In the genomic region with DNA sequence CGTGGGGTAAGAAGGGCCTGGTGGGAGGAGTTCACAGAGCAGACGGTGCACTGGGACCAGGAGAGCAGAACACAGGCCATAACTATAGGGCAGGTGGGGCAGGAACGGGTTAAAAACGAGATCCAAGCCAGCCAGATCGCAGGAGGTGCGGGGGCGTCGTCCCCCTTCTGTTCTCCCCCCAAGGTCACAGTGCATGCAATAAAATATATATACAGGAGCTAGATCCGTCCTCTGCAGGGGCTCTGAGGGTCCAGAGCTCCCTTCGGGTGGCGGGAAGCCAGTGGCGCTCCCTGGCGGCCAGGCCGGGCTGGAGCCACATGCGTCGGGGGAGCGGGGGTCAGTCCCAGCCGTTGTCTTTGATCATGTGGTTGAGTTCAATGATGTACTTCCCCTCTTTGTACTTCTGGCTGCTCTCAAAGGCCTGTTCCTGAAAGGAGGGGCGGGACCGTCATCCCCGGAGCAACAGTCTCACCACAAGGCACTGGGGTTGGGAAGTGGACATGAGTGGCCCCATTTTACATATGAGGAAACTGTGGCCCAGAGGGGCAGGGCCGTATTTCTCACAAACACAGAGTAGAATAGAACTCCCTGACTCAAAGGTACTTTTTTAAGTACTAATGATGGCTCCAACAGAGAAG, we compare ENCODE assay signal across 2 cellular contexts.
TF ChIP-seq lines count a peak whose summit lies in the region.

No MANE protein-coding gene starts in this region.

TF ChIP-seq in HEK293, 187 proteins besides CTCF, POLR2A, EP300 and RAD21 (continued from another document and continues in another):
- TF ChIP-seq, protein P1, sequence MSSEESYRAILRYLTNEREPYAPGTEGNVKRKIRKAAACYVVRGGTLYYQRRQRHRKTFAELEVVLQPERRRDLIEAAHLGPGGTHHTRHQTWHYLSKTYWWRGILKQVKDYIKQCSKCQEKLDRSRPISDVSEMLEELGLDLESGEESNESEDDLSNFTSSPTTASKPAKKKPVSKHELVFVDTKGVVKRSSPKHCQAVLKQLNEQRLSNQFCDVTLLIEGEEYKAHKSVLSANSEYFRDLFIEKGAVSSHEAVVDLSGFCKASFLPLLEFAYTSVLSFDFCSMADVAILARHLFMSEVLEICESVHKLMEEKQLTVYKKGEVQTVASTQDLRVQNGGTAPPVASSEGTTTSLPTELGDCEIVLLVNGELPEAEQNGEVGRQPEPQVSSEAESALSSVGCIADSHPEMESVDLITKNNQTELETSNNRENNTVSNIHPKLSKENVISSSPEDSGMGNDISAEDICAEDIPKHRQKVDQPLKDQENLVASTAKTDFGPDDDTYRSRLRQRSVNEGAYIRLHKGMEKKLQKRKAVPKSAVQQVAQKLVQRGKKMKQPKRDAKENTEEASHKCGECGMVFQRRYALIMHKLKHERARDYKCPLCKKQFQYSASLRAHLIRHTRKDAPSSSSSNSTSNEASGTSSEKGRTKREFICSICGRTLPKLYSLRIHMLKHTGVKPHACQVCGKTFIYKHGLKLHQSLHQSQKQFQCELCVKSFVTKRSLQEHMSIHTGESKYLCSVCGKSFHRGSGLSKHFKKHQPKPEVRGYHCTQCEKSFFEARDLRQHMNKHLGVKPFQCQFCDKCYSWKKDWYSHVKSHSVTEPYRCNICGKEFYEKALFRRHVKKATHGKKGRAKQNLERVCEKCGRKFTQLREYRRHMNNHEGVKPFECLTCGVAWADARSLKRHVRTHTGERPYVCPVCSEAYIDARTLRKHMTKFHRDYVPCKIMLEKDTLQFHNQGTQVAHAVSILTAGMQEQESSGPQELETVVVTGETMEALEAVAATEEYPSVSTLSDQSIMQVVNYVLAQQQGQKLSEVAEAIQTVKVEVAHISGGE (tag by site-specific recombination; conservative IDR thresholded peaks at IDR 0.05; ENCODE audit: low read depth): no peak; the same call in none of the 2 replicates
- TF ChIP-seq ZNF600 (tag by site-specific recombination; IDR thresholded peaks at IDR 0.05): peak; percentile 73
- TF ChIP-seq WT1 (tag by site-specific recombination; IDR thresholded peaks at IDR 0.05): peak; percentile 15; the same call in 1 of the 2 replicates
- TF ChIP-seq KLF9 (tag by site-specific recombination; IDR thresholded peaks at IDR 0.05; ENCODE audit: low read depth): peak; percentile 46; the same call in 1 of the 2 replicates
- TF ChIP-seq, protein P2, sequence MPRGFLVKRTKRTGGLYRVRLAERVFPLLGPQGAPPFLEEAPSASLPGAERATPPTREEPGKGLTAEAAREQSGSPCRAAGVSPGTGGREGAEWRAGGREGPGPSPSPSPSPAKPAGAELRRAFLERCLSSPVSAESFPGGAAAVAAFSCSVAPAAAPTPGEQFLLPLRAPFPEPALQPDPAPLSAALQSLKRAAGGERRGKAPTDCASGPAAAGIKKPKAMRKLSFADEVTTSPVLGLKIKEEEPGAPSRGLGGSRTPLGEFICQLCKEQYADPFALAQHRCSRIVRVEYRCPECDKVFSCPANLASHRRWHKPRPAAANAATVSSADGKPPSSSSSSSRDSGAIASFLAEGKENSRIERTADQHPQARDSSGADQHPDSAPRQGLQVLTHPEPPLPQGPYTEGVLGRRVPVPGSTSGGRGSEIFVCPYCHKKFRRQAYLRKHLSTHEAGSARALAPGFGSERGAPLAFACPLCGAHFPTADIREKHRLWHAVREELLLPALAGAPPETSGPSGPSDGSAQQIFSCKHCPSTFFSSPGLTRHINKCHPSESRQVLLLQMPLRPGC (tag by site-specific recombination; IDR thresholded peaks at IDR 0.05): peak; percentile 32; the same call in 1 of the 2 replicates
- TF ChIP-seq, protein P3, sequence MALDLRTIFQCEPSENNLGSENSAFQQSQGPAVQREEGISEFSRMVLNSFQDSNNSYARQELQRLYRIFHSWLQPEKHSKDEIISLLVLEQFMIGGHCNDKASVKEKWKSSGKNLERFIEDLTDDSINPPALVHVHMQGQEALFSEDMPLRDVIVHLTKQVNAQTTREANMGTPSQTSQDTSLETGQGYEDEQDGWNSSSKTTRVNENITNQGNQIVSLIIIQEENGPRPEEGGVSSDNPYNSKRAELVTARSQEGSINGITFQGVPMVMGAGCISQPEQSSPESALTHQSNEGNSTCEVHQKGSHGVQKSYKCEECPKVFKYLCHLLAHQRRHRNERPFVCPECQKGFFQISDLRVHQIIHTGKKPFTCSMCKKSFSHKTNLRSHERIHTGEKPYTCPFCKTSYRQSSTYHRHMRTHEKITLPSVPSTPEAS (tag by site-specific recombination; IDR thresholded peaks at IDR 0.05): no peak
- TF ChIP-seq ZNF426 (tag by site-specific recombination; IDR thresholded peaks at IDR 0.05): no peak
- TF ChIP-seq, protein P4, sequence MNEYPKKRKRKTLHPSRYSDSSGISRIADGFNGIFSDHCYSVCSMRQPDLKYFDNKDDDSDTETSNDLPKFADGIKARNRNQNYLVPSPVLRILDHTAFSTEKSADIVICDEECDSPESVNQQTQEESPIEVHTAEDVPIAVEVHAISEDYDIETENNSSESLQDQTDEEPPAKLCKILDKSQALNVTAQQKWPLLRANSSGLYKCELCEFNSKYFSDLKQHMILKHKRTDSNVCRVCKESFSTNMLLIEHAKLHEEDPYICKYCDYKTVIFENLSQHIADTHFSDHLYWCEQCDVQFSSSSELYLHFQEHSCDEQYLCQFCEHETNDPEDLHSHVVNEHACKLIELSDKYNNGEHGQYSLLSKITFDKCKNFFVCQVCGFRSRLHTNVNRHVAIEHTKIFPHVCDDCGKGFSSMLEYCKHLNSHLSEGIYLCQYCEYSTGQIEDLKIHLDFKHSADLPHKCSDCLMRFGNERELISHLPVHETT (tag by site-specific recombination; IDR thresholded peaks at IDR 0.05): 0 out of 2 replicates have a peak, but pooled peaks have one; percentile 17
- TF ChIP-seq ZEB2 (tag by site-specific recombination; IDR thresholded peaks at IDR 0.05): 0 out of 2 replicates have a peak, but pooled peaks have one; percentile 77
- peak; percentile 78; the same call in 1 of the 2 replicates for TF ChIP-seq ZFHX2 (tag by site-specific recombination; conservative IDR thresholded peaks at IDR 0.05)
- TF ChIP-seq ZNF561 (tag by site-specific recombination; IDR thresholded peaks at IDR 0.05; ENCODE audit: borderline replicate concordance): peak; percentile 19; the same call in 1 of the 2 replicates
- TF ChIP-seq ZNF335 (tag by site-specific recombination; conservative IDR thresholded peaks at IDR 0.05): peak; percentile 61
- TF ChIP-seq, protein P5, sequence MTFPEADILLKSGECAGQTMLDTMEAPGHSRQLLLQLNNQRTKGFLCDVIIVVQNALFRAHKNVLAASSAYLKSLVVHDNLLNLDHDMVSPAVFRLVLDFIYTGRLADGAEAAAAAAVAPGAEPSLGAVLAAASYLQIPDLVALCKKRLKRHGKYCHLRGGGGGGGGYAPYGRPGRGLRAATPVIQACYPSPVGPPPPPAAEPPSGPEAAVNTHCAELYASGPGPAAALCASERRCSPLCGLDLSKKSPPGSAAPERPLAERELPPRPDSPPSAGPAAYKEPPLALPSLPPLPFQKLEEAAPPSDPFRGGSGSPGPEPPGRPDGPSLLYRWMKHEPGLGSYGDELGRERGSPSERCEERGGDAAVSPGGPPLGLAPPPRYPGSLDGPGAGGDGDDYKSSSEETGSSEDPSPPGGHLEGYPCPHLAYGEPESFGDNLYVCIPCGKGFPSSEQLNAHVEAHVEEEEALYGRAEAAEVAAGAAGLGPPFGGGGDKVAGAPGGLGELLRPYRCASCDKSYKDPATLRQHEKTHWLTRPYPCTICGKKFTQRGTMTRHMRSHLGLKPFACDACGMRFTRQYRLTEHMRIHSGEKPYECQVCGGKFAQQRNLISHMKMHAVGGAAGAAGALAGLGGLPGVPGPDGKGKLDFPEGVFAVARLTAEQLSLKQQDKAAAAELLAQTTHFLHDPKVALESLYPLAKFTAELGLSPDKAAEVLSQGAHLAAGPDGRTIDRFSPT (tag by site-specific recombination; IDR thresholded peaks at IDR 0.05): 0 out of 2 replicates have a peak, but pooled peaks have one; percentile 3

TF ChIP-seq in K562, 482 proteins besides CTCF, POLR2A, EP300 and RAD21 (continued from another document and continues in another):
- TF ChIP-seq, protein P6, sequence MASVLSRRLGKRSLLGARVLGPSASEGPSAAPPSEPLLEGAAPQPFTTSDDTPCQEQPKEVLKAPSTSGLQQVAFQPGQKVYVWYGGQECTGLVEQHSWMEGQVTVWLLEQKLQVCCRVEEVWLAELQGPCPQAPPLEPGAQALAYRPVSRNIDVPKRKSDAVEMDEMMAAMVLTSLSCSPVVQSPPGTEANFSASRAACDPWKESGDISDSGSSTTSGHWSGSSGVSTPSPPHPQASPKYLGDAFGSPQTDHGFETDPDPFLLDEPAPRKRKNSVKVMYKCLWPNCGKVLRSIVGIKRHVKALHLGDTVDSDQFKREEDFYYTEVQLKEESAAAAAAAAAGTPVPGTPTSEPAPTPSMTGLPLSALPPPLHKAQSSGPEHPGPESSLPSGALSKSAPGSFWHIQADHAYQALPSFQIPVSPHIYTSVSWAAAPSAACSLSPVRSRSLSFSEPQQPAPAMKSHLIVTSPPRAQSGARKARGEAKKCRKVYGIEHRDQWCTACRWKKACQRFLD (CRISPR knock-in tag; IDR thresholded peaks at IDR 0.05): peak; percentile 89
- TF ChIP-seq, protein P7, sequence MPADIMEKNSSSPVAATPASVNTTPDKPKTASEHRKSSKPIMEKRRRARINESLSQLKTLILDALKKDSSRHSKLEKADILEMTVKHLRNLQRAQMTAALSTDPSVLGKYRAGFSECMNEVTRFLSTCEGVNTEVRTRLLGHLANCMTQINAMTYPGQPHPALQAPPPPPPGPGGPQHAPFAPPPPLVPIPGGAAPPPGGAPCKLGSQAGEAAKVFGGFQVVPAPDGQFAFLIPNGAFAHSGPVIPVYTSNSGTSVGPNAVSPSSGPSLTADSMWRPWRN (IDR thresholded peaks at IDR 0.05; ENCODE audit: low read depth): no peak
- TF ChIP-seq, protein P8, sequence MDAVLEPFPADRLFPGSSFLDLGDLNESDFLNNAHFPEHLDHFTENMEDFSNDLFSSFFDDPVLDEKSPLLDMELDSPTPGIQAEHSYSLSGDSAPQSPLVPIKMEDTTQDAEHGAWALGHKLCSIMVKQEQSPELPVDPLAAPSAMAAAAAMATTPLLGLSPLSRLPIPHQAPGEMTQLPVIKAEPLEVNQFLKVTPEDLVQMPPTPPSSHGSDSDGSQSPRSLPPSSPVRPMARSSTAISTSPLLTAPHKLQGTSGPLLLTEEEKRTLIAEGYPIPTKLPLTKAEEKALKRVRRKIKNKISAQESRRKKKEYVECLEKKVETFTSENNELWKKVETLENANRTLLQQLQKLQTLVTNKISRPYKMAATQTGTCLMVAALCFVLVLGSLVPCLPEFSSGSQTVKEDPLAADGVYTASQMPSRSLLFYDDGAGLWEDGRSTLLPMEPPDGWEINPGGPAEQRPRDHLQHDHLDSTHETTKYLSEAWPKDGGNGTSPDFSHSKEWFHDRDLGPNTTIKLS (IDR thresholded peaks at IDR 0.05; ENCODE audit: borderline replicate concordance, low read depth): peak; percentile 23; the same call in 1 of the 2 replicates
- TF ChIP-seq SAFB2 (IDR thresholded peaks at IDR 0.05; ENCODE audit: borderline replicate concordance, low read depth, low read length, severe bottlenecking): no peak
- peak; percentile 53; the same call in 1 of the 2 replicates for TF ChIP-seq NFIX (CRISPR knock-in tag; IDR thresholded peaks at IDR 0.05; ENCODE audit: low read depth)
- no peak for TF ChIP-seq CBX2 (IDR thresholded peaks at IDR 0.05; ENCODE audit: insufficient read depth, low read length, poor library complexity, severe bottlenecking)
- TF ChIP-seq TRIM24 (IDR thresholded peaks at IDR 0.05): 0 out of 4 replicates have a peak, but pooled peaks of 1 of the 2 experiments have one; percentile 34
- TF ChIP-seq ELF4 (CRISPR knock-in tag; IDR thresholded peaks at IDR 0.05): peak; percentile 61; the same call in 1 of the 2 replicates
- TF ChIP-seq ARHGAP35 (IDR thresholded peaks at IDR 0.05; ENCODE audit: partially characterized antibody): no peak
- TF ChIP-seq NFE2 (IDR thresholded peaks at IDR 0.05; ENCODE audit: low read depth): 0 out of 2 replicates have a peak, but pooled peaks have one; percentile 15
- peak; percentile 96 for TF ChIP-seq NR4A1 (CRISPR knock-in tag; IDR thresholded peaks at IDR 0.05)
- TF ChIP-seq NR4A1 (tag; IDR thresholded peaks at IDR 0.05): peak; percentile 97
- no peak for TF ChIP-seq ZNF224 (CRISPR knock-in tag; IDR thresholded peaks at IDR 0.05)
- TF ChIP-seq KLF1 (tag; IDR thresholded peaks at IDR 0.05): no peak
- TF ChIP-seq STAT5B (CRISPR knock-in tag; IDR thresholded peaks at IDR 0.05): peak; percentile 68
- TF ChIP-seq TSC22D4 (tag; IDR thresholded peaks at IDR 0.05): no peak
- no peak; the same call in 1 of the 2 replicates for TF ChIP-seq LCOR (CRISPR knock-in tag; IDR thresholded peaks at IDR 0.05)
- TF ChIP-seq, protein P9, sequence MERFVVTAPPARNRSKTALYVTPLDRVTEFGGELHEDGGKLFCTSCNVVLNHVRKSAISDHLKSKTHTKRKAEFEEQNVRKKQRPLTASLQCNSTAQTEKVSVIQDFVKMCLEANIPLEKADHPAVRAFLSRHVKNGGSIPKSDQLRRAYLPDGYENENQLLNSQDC (CRISPR knock-in tag; IDR thresholded peaks at IDR 0.05): no peak
- TF ChIP-seq CBX5 (IDR thresholded peaks at IDR 0.05; ENCODE audit: borderline replicate concordance, low read depth): 0 out of 2 replicates have a peak, but pooled peaks have one; percentile 40
- TF ChIP-seq ZNF217 (CRISPR knock-in tag; IDR thresholded peaks at IDR 0.05): no peak
- TF ChIP-seq GTF2F1 (IDR thresholded peaks at IDR 0.05; ENCODE audit: low read depth, low read length): no peak
- TF ChIP-seq TRIM28 (IDR thresholded peaks at IDR 0.05): no peak
- TF ChIP-seq IRF2 (CRISPR knock-in tag; IDR thresholded peaks at IDR 0.05): no peak
- TF ChIP-seq, protein P10, sequence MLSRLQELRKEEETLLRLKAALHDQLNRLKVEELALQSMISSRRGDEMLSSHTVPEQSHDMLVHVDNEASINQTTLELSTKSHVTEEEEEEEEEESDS (CRISPR knock-in tag; IDR thresholded peaks at IDR 0.05): no peak
- no peak; the same call in 1 of the 2 replicates for TF ChIP-seq LEF1 (IDR thresholded peaks at IDR 0.05)
- peak; percentile 82; the same call in 1 of the 2 replicates for TF ChIP-seq ZNF133 (CRISPR knock-in tag; IDR thresholded peaks at IDR 0.05)
- 0 out of 2 replicates have a peak, but pooled peaks have one; percentile 33 for TF ChIP-seq ZNF174 (CRISPR knock-in tag; IDR thresholded peaks at IDR 0.05)
- peak; percentile 89 for TF ChIP-seq PTRF (tag; IDR thresholded peaks at IDR 0.05)
- TF ChIP-seq POLR2AphosphoS5 (IDR thresholded peaks at IDR 0.05; ENCODE audit: control insufficient read depth, insufficient read depth, low read depth, low read length): peak; percentile 51; the same call in 1 of the 2 replicates
- TF ChIP-seq, protein P11, sequence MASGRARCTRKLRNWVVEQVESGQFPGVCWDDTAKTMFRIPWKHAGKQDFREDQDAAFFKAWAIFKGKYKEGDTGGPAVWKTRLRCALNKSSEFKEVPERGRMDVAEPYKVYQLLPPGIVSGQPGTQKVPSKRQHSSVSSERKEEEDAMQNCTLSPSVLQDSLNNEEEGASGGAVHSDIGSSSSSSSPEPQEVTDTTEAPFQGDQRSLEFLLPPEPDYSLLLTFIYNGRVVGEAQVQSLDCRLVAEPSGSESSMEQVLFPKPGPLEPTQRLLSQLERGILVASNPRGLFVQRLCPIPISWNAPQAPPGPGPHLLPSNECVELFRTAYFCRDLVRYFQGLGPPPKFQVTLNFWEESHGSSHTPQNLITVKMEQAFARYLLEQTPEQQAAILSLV (tag; IDR thresholded peaks at IDR 0.05): peak; percentile 79
